10 cellular contexts compared by ENCODE assay signal in genomic region chr7:106109521-106110237, GRCh38. TPM values are rescaled to one million over a fixed set of nuclear protein-coding genes. Genes with fewer than 3 reads are reported as not detected.
DNase-seq lines count a peak whose midpoint lies in the region; ATAC-seq and TF ChIP-seq lines count a peak whose summit lies in the region.
"Had no signal": no experiment of that assay in that cellular context is flagged by ENCODE, and none has a peak within 500 bp of the region (broad histone marks: within the 10 kb centered on the region; RNA-seq: fewer than 3 reads in every experiment).

No MANE protein-coding gene starts in this region.

- H3K27me3 Mint-ChIP-seq in activated naive CD4-positive, alpha-beta T cell treated with anti-CD3 and anti-CD28 coated beads, Interleukin-2, amount 10 ng/mL, durations not matched to agents 7 days and 5 days: peaks cover 4% of the 10 kb centered on the region
- no peaks in the 10 kb centered on the region for H3K27me3 Mint-ChIP-seq in activated T-helper 17 cell treated with anti-CD3 and anti-CD28 coated beads, Interleukin-2, amount 50 U/mL, for 72 hours
- no peaks in the 10 kb centered on the region for H3K27me3 Mint-ChIP-seq in type B pancreatic cell

- peaks cover 3% of the 10 kb centered on the region for H3K4me1 ChIP-seq in mesodermal cell (ENCODE audit: control insufficient read depth, insufficient read depth, low read length, poor library complexity, severe bottlenecking)

- peaks cover 58% of the 10 kb centered on the region for H3K4me1 Mint-ChIP-seq in activated naive CD4-positive, alpha-beta T cell treated with anti-CD3 and anti-CD28 coated beads, Interleukin-2, amount 10 ng/mL, durations not matched to agents 7 days and 5 days
- H3K4me1 Mint-ChIP-seq in activated T-helper 17 cell treated with anti-CD3 and anti-CD28 coated beads, Interleukin-2, amount 50 U/mL, for 72 hours: peaks cover 27% of the 10 kb centered on the region
- H3K4me1 Mint-ChIP-seq in type B pancreatic cell (ENCODE audit: unreplicated experiment): peaks cover 25% of the 10 kb centered on the region

- 54 to 74% methylated on average over 1 to 4 of the region's 6 CpGs for WGBS in mesodermal cell (ENCODE audit: insufficient coverage in 2 of 2), 2 experiments

- TF ChIP-seq CTCF in type B pancreatic cell (conservative IDR thresholded peaks at IDR 0.05): no peak

- peak overlapping the region; percentile 16 for H3K27ac Mint-ChIP-seq in activated naive CD4-positive, alpha-beta T cell treated with anti-CD3 and anti-CD28 coated beads, Interleukin-2, amount 10 ng/mL, durations not matched to agents 7 days and 5 days
- H3K27ac Mint-ChIP-seq in activated T-helper 17 cell treated with anti-CD3 and anti-CD28 coated beads, Interleukin-2, amount 50 U/mL, for 72 hours: no peak overlapping the region
- peak overlapping the region; percentile 41 for H3K27ac Mint-ChIP-seq in type B pancreatic cell

- DNase-seq in activated naive CD4-positive, alpha-beta T cell treated with anti-CD3 and anti-CD28 coated beads, Interleukin-2, amount 10 ng/mL, durations not matched to agents 7 days and 5 days: no peak
- DNase-seq in activated naive CD4-positive, alpha-beta T cell treated with anti-CD3 and anti-CD28 coated beads, Interleukin-2, amount 50 U/mL, for 16 hours: no peak
- no peak for DNase-seq in type B pancreatic cell (ENCODE audit: extremely low spot score, unreplicated experiment)
- DNase-seq: anterior cingulate cortex, hippocampal formation had no signal

- peaks cover 21% of the 10 kb centered on the region for H3K36me3 Mint-ChIP-seq in activated naive CD4-positive, alpha-beta T cell treated with anti-CD3 and anti-CD28 coated beads, Interleukin-2, amount 10 ng/mL, durations not matched to agents 7 days and 5 days
- H3K36me3 Mint-ChIP-seq in activated T-helper 17 cell treated with anti-CD3 and anti-CD28 coated beads, Interleukin-2, amount 50 U/mL, for 72 hours (ENCODE audit: low read depth): peaks cover 4% of the 10 kb centered on the region
- peaks cover 15% of the 10 kb centered on the region for H3K36me3 Mint-ChIP-seq in type B pancreatic cell

- peaks cover 3% of the 10 kb centered on the region for H3K36me3 ChIP-seq in mesodermal cell (ENCODE audit: control insufficient read depth, insufficient read depth, low read length)

- H3K4me3 Mint-ChIP-seq in activated naive CD4-positive, alpha-beta T cell treated with anti-CD3 and anti-CD28 coated beads, Interleukin-2, amount 10 ng/mL, durations not matched to agents 7 days and 5 days: peak overlapping the region; percentile 40
- H3K4me3 Mint-ChIP-seq in activated T-helper 17 cell treated with anti-CD3 and anti-CD28 coated beads, Interleukin-2, amount 50 U/mL, for 72 hours: peak overlapping the region; percentile 77
- H3K4me3 Mint-ChIP-seq in type B pancreatic cell: peak overlapping the region; percentile 76

- H3K27ac ChIP-seq in mesodermal cell (ENCODE audit: low read depth, low read length, severe bottlenecking): no peak overlapping the region

- H3K4me3 ChIP-seq in mesodermal cell (ENCODE audit: extremely low read depth, insufficient read depth, low read length, poor library complexity, severe bottlenecking): peak overlapping the region; percentile 6

- no peaks in the 10 kb centered on the region for H3K9me3 Mint-ChIP-seq in activated naive CD4-positive, alpha-beta T cell treated with anti-CD3 and anti-CD28 coated beads, Interleukin-2, amount 10 ng/mL, durations not matched to agents 7 days and 5 days
- no peaks in the 10 kb centered on the region for H3K9me3 Mint-ChIP-seq in activated T-helper 17 cell treated with anti-CD3 and anti-CD28 coated beads, Interleukin-2, amount 50 U/mL, for 72 hours
- H3K9me3 Mint-ChIP-seq in type B pancreatic cell: no peaks in the 10 kb centered on the region

- ATAC-seq in activated T-helper 17 cell treated with anti-CD3 and anti-CD28 coated beads, Interleukin-2, amount 50 U/mL, for 72 hours (replicated peaks): no peak
- ATAC-seq in HG03442 (IDR thresholded peaks at IDR 0.05; ENCODE audit: unreplicated experiment) (no peak), HG03135 (IDR thresholded peaks at IDR 0.05; ENCODE audit: unreplicated experiment) (no peak), HG03139 (IDR thresholded peaks at IDR 0.05; ENCODE audit: unreplicated experiment) (no peak)

- CTCF ChIA-PET in activated naive CD4-positive, alpha-beta T cell treated with anti-CD3 and anti-CD28 coated beads, Interleukin-2, amount 10 ng/mL, durations not matched to agents 7 days and 5 days (lab: Charles Lee): interaction anchor here (1.8 kb wide), 1 partner anchor 44 kb away, joined by 6 read pairs; no protein-coding TSS in a partner anchor

- H3K9me3 ChIP-seq in mesodermal cell (ENCODE audit: control insufficient read depth, low read length): no peaks in the 10 kb centered on the region

RNA-seq across cellular contexts. Expression of gene SYPL1, which starts 2.4 kb away (rescaled TPM):
- 10 to 100 TPM; 18.5 to 23.5 TPM for total RNA-seq in activated T-helper 17 cell treated with anti-CD3 and anti-CD28 coated beads, Interleukin-2, amount 50 U/mL, for 72 hours
- polyA plus RNA-seq in mesodermal cell (2013, experiment 1 of 2): 73.6 TPM
- 84.2 TPM for polyA plus RNA-seq in mesodermal cell (2013, experiment 2 of 2)
- total RNA-seq in type B pancreatic cell (ENCODE audit: low replicate concordance): 59.0 and 83.6 TPM in 2 replicates
